In the genomic region with DNA sequence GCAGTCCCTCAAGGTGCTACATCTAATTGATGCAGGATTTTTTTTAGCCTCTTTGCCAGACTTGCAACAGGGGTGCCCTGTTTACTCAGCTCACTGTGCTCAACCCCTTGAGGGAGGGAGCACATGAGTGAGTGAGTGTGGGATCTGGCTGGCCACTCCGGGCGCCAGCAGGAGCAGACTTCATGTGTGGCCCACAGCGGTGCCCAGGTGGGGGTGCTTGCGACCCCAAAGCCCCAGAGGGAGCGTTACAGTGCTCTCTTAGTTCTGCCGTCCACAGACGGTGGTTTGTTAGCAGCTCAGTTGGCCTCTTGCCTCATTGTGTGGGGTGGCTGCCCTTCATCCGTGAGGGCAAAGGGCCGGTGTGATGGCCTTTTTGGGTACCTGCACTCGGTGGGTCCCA, we compare ENCODE assay signal across 30 cellular contexts.
"Had no signal": no experiment of that assay in that cellular context is flagged by ENCODE, and none has a peak within 500 bp of the region (broad histone marks: within the 10 kb centered on the region; RNA-seq: fewer than 3 reads in every experiment).

No MANE protein-coding gene starts in this region.

- H3K27me3 ChIP-seq: MG63, SJSA1 had no signal

- H3K4me3 ChIP-seq: MG63, SJSA1 had no signal

- H3K27ac ChIP-seq: SJSA1 had no signal

- H3K36me3 ChIP-seq: MG63, SJSA1 had no signal

- H3K27ac Mint-ChIP-seq: activated B cell treated with CpG ODN at 0.5 μM for 24 hours; activated CD4-positive, alpha-beta T cell treated with anti-CD3 and anti-CD28 coated beads, Interleukin-2, amount 10 ng/mL, durations not matched to agents 24 days and 14 days; activated CD8-positive, alpha-beta memory T cell treated with anti-CD3 and anti-CD28 coated beads, Interleukin-2, amount 10 ng/mL, durations not matched to agents 7 days and 5 days; activated naive CD8-positive, alpha-beta T cell treated with anti-CD3 and anti-CD28 coated beads, Interleukin-2, amount 50 U/mL, for 24 hours; activated T-cell treated with anti-CD3 and anti-CD28 coated beads, Interleukin-2, amount 50 U/mL, for 24 hours; activated T-helper 1 cell treated with anti-CD3 and anti-CD28 coated beads, Interleukin-12 subunit alpha, Interleukin-12 subunit beta, Interleukin-2, Interleukin-4 antibody, amounts not matched to agents 30 ng/mL and 10 ng/mL and 1 ng/mL, durations not matched to agents 14 hours and 24 hours and 36 hours; brain; T-helper 1 cell treated with Interleukin-12 subunit alpha and Interleukin-12 subunit beta and Interleukin-4 antibody, amounts not matched to agents 30 μg/mL and 1 μg/mL, for 36 hours had no signal

- H3K9me3 ChIP-seq: MG63, SJSA1 had no signal

- H3K27me3 Mint-ChIP-seq: activated B cell treated with CpG ODN at 0.5 μM for 24 hours; activated naive CD8-positive, alpha-beta T cell treated with anti-CD3 and anti-CD28 coated beads, Interleukin-2, amount 50 U/mL, for 24 hours; activated T-cell treated with anti-CD3 and anti-CD28 coated beads, Interleukin-2, amount 50 U/mL, for 24 hours; brain had no signal

- ATAC-seq: activated CD8-positive, alpha-beta memory T cell treated with anti-CD3 and anti-CD28 coated beads, Interleukin-2, amount 10 ng/mL, durations not matched to agents 7 days and 5 days; activated naive CD4-positive, alpha-beta T cell treated with anti-CD3 and anti-CD28 coated beads, Interleukin-2, amount 50 U/mL, for 72 hours; activated naive CD8-positive, alpha-beta T cell treated with anti-CD3 and anti-CD28 coated beads, Interleukin-2, amount 50 U/mL, for 24 hours; Panc1; SK-N-SH treated with all-trans-retinoic acid at 6 μM for 48 hours had no signal

- H3K36me3 Mint-ChIP-seq: activated CD8-positive, alpha-beta memory T cell treated with anti-CD3 and anti-CD28 coated beads, Interleukin-2, amount 10 ng/mL, durations not matched to agents 7 days and 5 days; activated naive CD4-positive, alpha-beta T cell treated with anti-CD3 and anti-CD28 coated beads, Interleukin-2, amount 50 U/mL, for 72 hours; brain had no signal

- DNase-seq: activated B cell treated with CpG ODN at 0.5 μM for 24 hours; activated CD4-positive, alpha-beta T cell treated with anti-CD3 and anti-CD28 coated beads for 1 hour; activated CD4-positive, alpha-beta T cell treated with anti-CD3 and anti-CD28 coated beads, Interleukin-2, amount 10 ng/mL, durations not matched to agents 24 days and 14 days; activated CD4-positive, alpha-beta T cell treated with anti-CD3 and anti-CD28 coated beads, Interleukin-2, amount 50 U/mL, for 48 hours; activated CD8-positive, alpha-beta memory T cell treated with anti-CD3 and anti-CD28 coated beads, Interleukin-2, amount 10 ng/mL, durations not matched to agents 7 days and 5 days; activated effector memory CD4-positive, alpha-beta T cell treated with anti-CD3 and anti-CD28 coated beads, Interleukin-2, amount 50 U/mL, for 16 hours; activated naive CD4-positive, alpha-beta T cell treated with Interleukin-2 at 50 U/mL for 16 hours; activated naive CD8-positive, alpha-beta T cell treated with anti-CD3 and anti-CD28 coated beads, Interleukin-2, amount 50 U/mL, for 24 hours; activated T-cell treated with anti-CD3 and anti-CD28 coated beads, Interleukin-2, amount 50 U/mL, for 24 hours; amniotic stem cell; MG63; MV-4-11; NCI-H1092 treated with DMSO at 0.1 percent for 48 hours; NCI-H1417 treated with DMSO at 0.1 percent for 48 hours; NCI-H1694 treated with DMSO at 0.1 percent for 48 hours; NCI-H2029 treated with DMSO at 0.1 percent for 48 hours; NCI-H345; NCI-H510A; NCI-H526 treated with DMSO at 0.1 percent for 48 hours; NCI-H82; RPMI8226; SHP77; T-helper 9 cell had no signal

- H3K4me3 Mint-ChIP-seq: activated B cell treated with CpG ODN at 0.5 μM for 24 hours; activated CD4-positive, alpha-beta T cell treated with anti-CD3 and anti-CD28 coated beads, Interleukin-2, amount 10 ng/mL, durations not matched to agents 24 days and 14 days; activated CD8-positive, alpha-beta memory T cell treated with anti-CD3 and anti-CD28 coated beads, Interleukin-2, amount 10 ng/mL, durations not matched to agents 7 days and 5 days; activated naive CD8-positive, alpha-beta T cell treated with anti-CD3 and anti-CD28 coated beads, Interleukin-2, amount 50 U/mL, for 24 hours; activated T-cell treated with anti-CD3 and anti-CD28 coated beads, Interleukin-2, amount 50 U/mL, for 24 hours; activated T-helper 1 cell treated with anti-CD3 and anti-CD28 coated beads, Interleukin-12 subunit alpha, Interleukin-12 subunit beta, Interleukin-2, Interleukin-4 antibody, amounts not matched to agents 30 ng/mL and 10 ng/mL and 1 ng/mL, durations not matched to agents 14 hours and 24 hours and 36 hours; brain; T-helper 1 cell treated with Interleukin-12 subunit alpha and Interleukin-12 subunit beta and Interleukin-4 antibody, amounts not matched to agents 30 μg/mL and 1 μg/mL, for 36 hours had no signal

- H3K4me1 Mint-ChIP-seq: activated B cell treated with CpG ODN at 0.5 μM for 24 hours; activated CD4-positive, alpha-beta T cell treated with anti-CD3 and anti-CD28 coated beads, Interleukin-2, amount 10 ng/mL, durations not matched to agents 24 days and 14 days; activated CD8-positive, alpha-beta memory T cell treated with anti-CD3 and anti-CD28 coated beads, Interleukin-2, amount 10 ng/mL, durations not matched to agents 7 days and 5 days; activated naive CD8-positive, alpha-beta T cell treated with anti-CD3 and anti-CD28 coated beads, Interleukin-2, amount 50 U/mL, for 24 hours; brain had no signal

- H3K9me3 Mint-ChIP-seq: activated B cell treated with CpG ODN at 0.5 μM for 24 hours; activated CD4-positive, alpha-beta T cell treated with anti-CD3 and anti-CD28 coated beads, Interleukin-2, amount 10 ng/mL, durations not matched to agents 24 days and 14 days; activated naive CD4-positive, alpha-beta T cell treated with anti-CD3 and anti-CD28 coated beads, Interleukin-2, amount 50 U/mL, for 72 hours; activated naive CD8-positive, alpha-beta T cell treated with anti-CD3 and anti-CD28 coated beads, Interleukin-2, amount 50 U/mL, for 24 hours; activated T-cell treated with anti-CD3 and anti-CD28 coated beads, Interleukin-2, amount 50 U/mL, for 24 hours; activated T-helper 1 cell treated with anti-CD3 and anti-CD28 coated beads, Interleukin-12 subunit alpha, Interleukin-12 subunit beta, Interleukin-2, Interleukin-4 antibody, amounts not matched to agents 30 ng/mL and 10 ng/mL and 1 ng/mL, durations not matched to agents 14 hours and 24 hours and 36 hours; brain; T-helper 1 cell treated with Interleukin-12 subunit alpha and Interleukin-12 subunit beta and Interleukin-4 antibody, amounts not matched to agents 30 μg/mL and 1 μg/mL, for 36 hours had no signal
